ENCODE assay signal across 6 cellular contexts in genomic region chrX:155071694-155072215, GRCh38. TPM values are rescaled to one million over a fixed set of nuclear protein-coding genes. Genes with fewer than 3 reads are reported as not detected.
DNase-seq lines count a peak whose midpoint lies in the region; ATAC-seq and TF ChIP-seq lines count a peak whose summit lies in the region.

No MANE protein-coding gene starts in this region.

- ATAC-seq in GM18508 (IDR thresholded peaks at IDR 0.05; ENCODE audit: insufficient read depth, unreplicated experiment), result peak; percentile 9
- peak; percentile 5 for ATAC-seq in HG03460 (IDR thresholded peaks at IDR 0.05; ENCODE audit: unreplicated experiment)

- peaks cover 12% of the 10 kb centered on the region for H3K4me1 Mint-ChIP-seq in progenitor cell of endocrine pancreas (ENCODE audit: low read depth)

- peaks cover 8% of the 10 kb centered on the region for H3K9me3 Mint-ChIP-seq in progenitor cell of endocrine pancreas (ENCODE audit: low read depth)

- peak overlapping the region; percentile 89 for H3K4me3 Mint-ChIP-seq in progenitor cell of endocrine pancreas (ENCODE audit: low read depth)

- H3K36me3 Mint-ChIP-seq in progenitor cell of endocrine pancreas (ENCODE audit: insufficient read depth), result peaks cover 11% of the 10 kb centered on the region

- DNase-seq in dermis blood vessel endothelial cell (peak; percentile 34), progenitor cell of endocrine pancreas (ENCODE audit: low spot score, unreplicated experiment) (no peak), epidermal melanocyte (ENCODE audit: insufficient read length, low spot score) (no peak)
- no peak for DNase-seq in stimulated activated CD4-positive, alpha-beta T cell treated with anti-CD3 and anti-CD28 coated beads, Interleukin-1b, Interleukin-23, amount 100 ng/mL, for 48 hours

- no peaks in the 10 kb centered on the region for H3K27me3 Mint-ChIP-seq in progenitor cell of endocrine pancreas

- peak overlapping the region; percentile 97 for H3K27ac Mint-ChIP-seq in progenitor cell of endocrine pancreas

- TF ChIP-seq CTCF in progenitor cell of endocrine pancreas (IDR thresholded peaks at IDR 0.05; ENCODE audit: unreplicated experiment), result no peak

RNA-seq across cellular contexts. Expression of gene BRCC3, which starts 0.4 kb away (rescaled TPM):
- total RNA-seq in dermis blood vessel endothelial cell, result 17.4 and 28.9 TPM in 2 replicates
- 31.4 and 35.6 TPM in 2 replicates for total RNA-seq in progenitor cell of endocrine pancreas

RNA-seq across cellular contexts. Expression of gene CMC4, which starts 0.8 kb away (rescaled TPM):
- 11.7 and 16.3 TPM in 2 replicates for total RNA-seq in dermis blood vessel endothelial cell
- 3.4 and 4.3 TPM in 2 replicates for total RNA-seq in progenitor cell of endocrine pancreas

RNA-seq across cellular contexts. Expression of gene MTCP1, which starts 0.8 kb away (rescaled TPM):
- total RNA-seq in dermis blood vessel endothelial cell, result 3.1 and 9.9 TPM in 2 replicates
- total RNA-seq in progenitor cell of endocrine pancreas, result 13.0 and 15.4 TPM in 2 replicates

RNA-seq across cellular contexts. Expression of gene FUNDC2, which starts 45.1 kb away (rescaled TPM):
- total RNA-seq in dermis blood vessel endothelial cell, result 84.2 and 95.1 TPM in 2 replicates
- 87.8 and 92.8 TPM in 2 replicates for total RNA-seq in progenitor cell of endocrine pancreas

RNA-seq across cellular contexts. Expression of gene F8, which starts 49.2 kb away (rescaled TPM):
- total RNA-seq in dermis blood vessel endothelial cell, result 12.4 and 19.1 TPM in 2 replicates
- total RNA-seq in progenitor cell of endocrine pancreas, result 2.7 and 3.4 TPM in 2 replicates
